ENCODE assay signal across 1 cellular context in the genomic region with DNA sequence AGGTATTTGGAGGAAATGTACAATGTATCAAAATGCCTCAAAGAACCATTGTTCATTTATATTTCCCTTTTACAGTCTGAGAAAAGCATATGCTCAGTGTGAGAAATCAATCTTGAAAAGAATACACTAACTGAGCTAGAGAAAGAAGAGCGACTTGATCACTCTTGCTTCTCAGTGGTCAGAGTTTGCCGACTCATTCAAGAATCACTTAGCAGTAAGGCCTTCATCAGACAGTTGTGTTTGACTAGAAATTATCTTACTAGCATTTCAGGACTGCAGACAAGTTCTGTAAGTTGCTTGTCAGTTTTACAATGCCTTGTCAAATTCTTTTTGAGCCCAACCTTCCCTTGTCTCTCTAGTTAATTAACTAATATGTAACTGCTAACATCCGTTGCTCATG.
TF ChIP-seq lines count a peak whose summit lies in the region.

No MANE protein-coding gene starts in this region.

TF ChIP-seq in GM23338, 12 proteins besides CTCF, POLR2A, EP300 and RAD21:
- TF ChIP-seq, protein P1, sequence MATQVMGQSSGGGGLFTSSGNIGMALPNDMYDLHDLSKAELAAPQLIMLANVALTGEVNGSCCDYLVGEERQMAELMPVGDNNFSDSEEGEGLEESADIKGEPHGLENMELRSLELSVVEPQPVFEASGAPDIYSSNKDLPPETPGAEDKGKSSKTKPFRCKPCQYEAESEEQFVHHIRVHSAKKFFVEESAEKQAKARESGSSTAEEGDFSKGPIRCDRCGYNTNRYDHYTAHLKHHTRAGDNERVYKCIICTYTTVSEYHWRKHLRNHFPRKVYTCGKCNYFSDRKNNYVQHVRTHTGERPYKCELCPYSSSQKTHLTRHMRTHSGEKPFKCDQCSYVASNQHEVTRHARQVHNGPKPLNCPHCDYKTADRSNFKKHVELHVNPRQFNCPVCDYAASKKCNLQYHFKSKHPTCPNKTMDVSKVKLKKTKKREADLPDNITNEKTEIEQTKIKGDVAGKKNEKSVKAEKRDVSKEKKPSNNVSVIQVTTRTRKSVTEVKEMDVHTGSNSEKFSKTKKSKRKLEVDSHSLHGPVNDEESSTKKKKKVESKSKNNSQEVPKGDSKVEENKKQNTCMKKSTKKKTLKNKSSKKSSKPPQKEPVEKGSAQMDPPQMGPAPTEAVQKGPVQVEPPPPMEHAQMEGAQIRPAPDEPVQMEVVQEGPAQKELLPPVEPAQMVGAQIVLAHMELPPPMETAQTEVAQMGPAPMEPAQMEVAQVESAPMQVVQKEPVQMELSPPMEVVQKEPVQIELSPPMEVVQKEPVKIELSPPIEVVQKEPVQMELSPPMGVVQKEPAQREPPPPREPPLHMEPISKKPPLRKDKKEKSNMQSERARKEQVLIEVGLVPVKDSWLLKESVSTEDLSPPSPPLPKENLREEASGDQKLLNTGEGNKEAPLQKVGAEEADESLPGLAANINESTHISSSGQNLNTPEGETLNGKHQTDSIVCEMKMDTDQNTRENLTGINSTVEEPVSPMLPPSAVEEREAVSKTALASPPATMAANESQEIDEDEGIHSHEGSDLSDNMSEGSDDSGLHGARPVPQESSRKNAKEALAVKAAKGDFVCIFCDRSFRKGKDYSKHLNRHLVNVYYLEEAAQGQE (IDR thresholded peaks at IDR 0.05; ENCODE audit: unreplicated experiment): no peak
- TF ChIP-seq ZNF114 (CRISPR knock-in tag; IDR thresholded peaks at IDR 0.05) (no peak), NANOG (IDR thresholded peaks at IDR 0.05; ENCODE audit: borderline replicate concordance) (no peak), ZNF331 (CRISPR knock-in tag; IDR thresholded peaks at IDR 0.05; ENCODE audit: low read depth) (no peak), JUNB (IDR thresholded peaks at IDR 0.05; ENCODE audit: unreplicated experiment) (no peak), POLR2AphosphoS5 (IDR thresholded peaks at IDR 0.05; ENCODE audit: low read depth) (no peak), STAT1 (IDR thresholded peaks at IDR 0.05; ENCODE audit: unreplicated experiment) (no peak), EZH2 (IDR thresholded peaks at IDR 0.05; ENCODE audit: low read depth, unreplicated experiment) (no peak), EZH2phosphoT487 (IDR thresholded peaks at IDR 0.05; ENCODE audit: unreplicated experiment) (no peak), CREB1 (CRISPR knock-in tag; IDR thresholded peaks at IDR 0.05; ENCODE audit: low read depth) (no peak)
- TF ChIP-seq, protein P2, sequence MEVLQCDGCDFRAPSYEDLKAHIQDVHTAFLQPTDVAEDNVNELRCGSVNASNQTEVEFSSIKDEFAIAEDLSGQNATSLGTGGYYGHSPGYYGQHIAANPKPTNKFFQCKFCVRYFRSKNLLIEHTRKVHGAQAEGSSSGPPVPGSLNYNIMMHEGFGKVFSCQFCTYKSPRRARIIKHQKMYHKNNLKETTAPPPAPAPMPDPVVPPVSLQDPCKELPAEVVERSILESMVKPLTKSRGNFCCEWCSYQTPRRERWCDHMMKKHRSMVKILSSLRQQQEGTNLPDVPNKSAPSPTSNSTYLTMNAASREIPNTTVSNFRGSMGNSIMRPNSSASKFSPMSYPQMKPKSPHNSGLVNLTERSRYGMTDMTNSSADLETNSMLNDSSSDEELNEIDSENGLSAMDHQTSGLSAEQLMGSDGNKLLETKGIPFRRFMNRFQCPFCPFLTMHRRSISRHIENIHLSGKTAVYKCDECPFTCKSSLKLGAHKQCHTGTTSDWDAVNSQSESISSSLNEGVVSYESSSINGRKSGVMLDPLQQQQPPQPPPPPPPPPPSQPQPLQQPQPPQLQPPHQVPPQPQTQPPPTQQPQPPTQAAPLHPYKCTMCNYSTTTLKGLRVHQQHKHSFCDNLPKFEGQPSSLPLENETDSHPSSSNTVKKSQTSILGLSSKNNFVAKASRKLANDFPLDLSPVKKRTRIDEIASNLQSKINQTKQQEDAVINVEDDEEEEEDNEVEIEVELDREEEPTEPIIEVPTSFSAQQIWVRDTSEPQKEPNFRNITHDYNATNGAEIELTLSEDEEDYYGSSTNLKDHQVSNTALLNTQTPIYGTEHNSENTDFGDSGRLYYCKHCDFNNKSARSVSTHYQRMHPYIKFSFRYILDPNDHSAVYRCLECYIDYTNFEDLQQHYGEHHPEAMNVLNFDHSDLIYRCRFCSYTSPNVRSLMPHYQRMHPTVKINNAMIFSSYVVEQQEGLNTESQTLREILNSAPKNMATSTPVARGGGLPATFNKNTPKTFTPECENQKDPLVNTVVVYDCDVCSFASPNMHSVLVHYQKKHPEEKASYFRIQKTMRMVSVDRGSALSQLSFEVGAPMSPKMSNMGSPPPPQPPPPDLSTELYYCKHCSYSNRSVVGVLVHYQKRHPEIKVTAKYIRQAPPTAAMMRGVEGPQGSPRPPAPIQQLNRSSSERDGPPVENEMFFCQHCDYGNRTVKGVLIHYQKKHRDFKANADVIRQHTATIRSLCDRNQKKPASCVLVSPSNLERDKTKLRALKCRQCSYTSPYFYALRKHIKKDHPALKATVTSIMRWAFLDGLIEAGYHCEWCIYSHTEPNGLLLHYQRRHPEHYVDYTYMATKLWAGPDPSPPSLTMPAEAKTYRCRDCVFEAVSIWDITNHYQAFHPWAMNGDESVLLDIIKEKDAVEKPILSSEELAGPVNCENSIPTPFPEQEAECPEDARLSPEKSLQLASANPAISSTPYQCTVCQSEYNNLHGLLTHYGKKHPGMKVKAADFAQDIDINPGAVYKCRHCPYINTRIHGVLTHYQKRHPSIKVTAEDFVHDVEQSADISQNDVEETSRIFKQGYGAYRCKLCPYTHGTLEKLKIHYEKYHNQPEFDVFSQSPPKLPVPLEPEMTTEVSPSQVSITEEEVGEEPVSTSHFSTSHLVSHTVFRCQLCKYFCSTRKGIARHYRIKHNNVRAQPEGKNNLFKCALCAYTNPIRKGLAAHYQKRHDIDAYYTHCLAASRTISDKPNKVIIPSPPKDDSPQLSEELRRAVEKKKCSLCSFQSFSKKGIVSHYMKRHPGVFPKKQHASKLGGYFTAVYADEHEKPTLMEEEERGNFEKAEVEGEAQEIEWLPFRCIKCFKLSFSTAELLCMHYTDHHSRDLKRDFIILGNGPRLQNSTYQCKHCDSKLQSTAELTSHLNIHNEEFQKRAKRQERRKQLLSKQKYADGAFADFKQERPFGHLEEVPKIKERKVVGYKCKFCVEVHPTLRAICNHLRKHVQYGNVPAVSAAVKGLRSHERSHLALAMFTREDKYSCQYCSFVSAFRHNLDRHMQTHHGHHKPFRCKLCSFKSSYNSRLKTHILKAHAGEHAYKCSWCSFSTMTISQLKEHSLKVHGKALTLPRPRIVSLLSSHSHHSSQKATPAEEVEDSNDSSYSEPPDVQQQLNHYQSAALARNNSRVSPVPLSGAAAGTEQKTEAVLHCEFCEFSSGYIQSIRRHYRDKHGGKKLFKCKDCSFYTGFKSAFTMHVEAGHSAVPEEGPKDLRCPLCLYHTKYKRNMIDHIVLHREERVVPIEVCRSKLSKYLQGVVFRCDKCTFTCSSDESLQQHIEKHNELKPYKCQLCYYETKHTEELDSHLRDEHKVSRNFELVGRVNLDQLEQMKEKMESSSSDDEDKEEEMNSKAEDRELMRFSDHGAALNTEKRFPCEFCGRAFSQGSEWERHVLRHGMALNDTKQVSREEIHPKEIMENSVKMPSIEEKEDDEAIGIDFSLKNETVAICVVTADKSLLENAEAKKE (CRISPR knock-in tag; IDR thresholded peaks at IDR 0.05): no peak
- TF ChIP-seq, protein P3, sequence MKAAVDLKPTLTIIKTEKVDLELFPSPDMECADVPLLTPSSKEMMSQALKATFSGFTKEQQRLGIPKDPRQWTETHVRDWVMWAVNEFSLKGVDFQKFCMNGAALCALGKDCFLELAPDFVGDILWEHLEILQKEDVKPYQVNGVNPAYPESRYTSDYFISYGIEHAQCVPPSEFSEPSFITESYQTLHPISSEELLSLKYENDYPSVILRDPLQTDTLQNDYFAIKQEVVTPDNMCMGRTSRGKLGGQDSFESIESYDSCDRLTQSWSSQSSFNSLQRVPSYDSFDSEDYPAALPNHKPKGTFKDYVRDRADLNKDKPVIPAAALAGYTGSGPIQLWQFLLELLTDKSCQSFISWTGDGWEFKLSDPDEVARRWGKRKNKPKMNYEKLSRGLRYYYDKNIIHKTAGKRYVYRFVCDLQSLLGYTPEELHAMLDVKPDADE (IDR thresholded peaks at IDR 0.05): no peak
